8 cellular contexts compared by ENCODE assay signal in the genomic region with DNA sequence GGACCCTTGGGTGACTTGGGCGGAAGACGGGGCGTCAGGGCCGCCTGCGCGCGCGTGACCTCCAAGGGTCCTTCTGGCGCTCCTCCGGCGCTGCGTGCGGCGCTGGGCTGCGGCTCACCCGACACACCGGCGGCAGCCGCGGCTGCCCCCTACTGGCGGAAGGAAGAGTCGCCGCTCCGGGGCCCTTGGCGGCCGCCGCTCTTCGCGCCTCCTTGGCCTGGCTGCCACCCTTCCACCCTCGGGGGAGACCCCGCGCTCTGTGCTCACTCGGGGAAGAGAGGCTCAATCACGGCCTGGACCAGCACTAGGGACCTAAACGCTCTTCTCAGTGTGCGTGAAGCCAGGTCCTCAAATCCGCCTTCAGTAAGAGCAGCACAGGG.
A peak's percentile ranks its signal among the peaks of the same experiment; 100 is the strongest.
DNase-seq lines count a peak whose midpoint lies in the region; ATAC-seq and TF ChIP-seq lines count a peak whose summit lies in the region.

No MANE protein-coding gene starts in this region.

- no peak overlapping the region for H3K27ac ChIP-seq in AG04450 (ENCODE audit: low read depth, low read length)
- no peak overlapping the region for H3K27ac ChIP-seq in Panc1 (ENCODE audit: low read length)
- no peak overlapping the region for H3K27ac ChIP-seq in adrenal gland
- no peak overlapping the region for H3K27ac ChIP-seq in gastrocnemius medialis

- TF ChIP-seq CTCF in AG04450 (IDR thresholded peaks at IDR 0.05; ENCODE audit: low read depth, low read length): peak; percentile 54
- TF ChIP-seq CTCF in Panc1 (IDR thresholded peaks at IDR 0.05): peak; percentile 85
- TF ChIP-seq CTCF in adrenal gland (IDR thresholded peaks at IDR 0.05): peak in 5 of 6 experiments; percentile 13 to 71 (median 41)
- TF ChIP-seq CTCF in gastrocnemius medialis (IDR thresholded peaks at IDR 0.05 in 4 of 5, conservative IDR thresholded peaks at IDR 0.05 in 1 of 5): peak in 3 of 5 experiments; percentile 6 to 20 (median 16)

- intact Hi-C loops in Panc1 (cut with micrococcal nuclease; ENCODE audit: unreplicated experiment): loop anchor here (10.0 kb wide), 1 partner anchor 1759 kb away; no protein-coding TSS in a partner anchor
- intact Hi-C loops in adrenal gland (cut with DNase I): no loop called here
- intact Hi-C loops in gastrocnemius medialis (cut with DNase I; ENCODE audit: low total_unique reads): no loop called here

- H3K9me3 ChIP-seq in AG04450 (ENCODE audit: control insufficient read depth, insufficient read depth, low read length) (no peaks in the 10 kb centered on the region), Panc1 (ENCODE audit: control insufficient read depth, insufficient read depth, low read depth, low read length) (no peaks in the 10 kb centered on the region), adrenal gland (replicated peaks in 1 of 3) (no peaks in the 10 kb centered on the region), gastrocnemius medialis (no peaks in the 10 kb centered on the region)

- in situ Hi-C loops in Panc1 (cut with HindIII; ENCODE audit: low pct_unique_long_range_greater_than_20kb, low sequenced_read_pairs): no loop called here
- in situ Hi-C loops in gastrocnemius medialis (cut with MboI; ENCODE audit: low sequenced_read_pairs in 4 of 4): loop anchor here in 1 of 4 donors (25.0 kb wide), 1 partner anchor 1646 kb away; no protein-coding TSS in a partner anchor

- H3K27me3 ChIP-seq in AG04450 (ENCODE audit: control insufficient read depth, insufficient read depth, low read length) (peaks cover 17% of the 10 kb centered on the region), Panc1 (ENCODE audit: control insufficient read depth, insufficient read depth, low read length) (peaks cover 18% of the 10 kb centered on the region), adrenal gland (no peaks in the 10 kb centered on the region), gastrocnemius medialis (peaks cover 14 to 32% (median 24%) of the 10 kb centered on the region in 3 donors)

- H3K4me1 ChIP-seq in Panc1 (ENCODE audit: control insufficient read depth, insufficient read depth, low read length): no peaks in the 10 kb centered on the region; the same call in 1 of the 2 replicates
- H3K4me1 ChIP-seq in adrenal gland (replicated peaks in 1 of 2): peaks cover 0 to 11% of the 10 kb centered on the region in 2 donors
- H3K4me1 ChIP-seq in gastrocnemius medialis: peaks cover 6 to 11% of the 10 kb centered on the region in 2 donors

- peak overlapping the region; percentile 46 for H3K4me3 ChIP-seq in AG04450 (ENCODE audit: low read depth, low read length)
- peak overlapping the region; percentile 35 to 70 for H3K4me3 ChIP-seq in Panc1 (ENCODE audit: low read depth in 2 of 2, low read length in 2 of 2)
- H3K4me3 ChIP-seq in adrenal gland: peak overlapping the region in 2 of 4 donors; percentile 0 to 60
- peak overlapping the region; percentile 61 for H3K4me3 ChIP-seq in iPS-11a (ENCODE audit: low read depth, low read length)
- peak overlapping the region; percentile 35 to 53 (median 45) for H3K4me3 ChIP-seq in gastrocnemius medialis

- no TSS peak for BruUV-seq in Panc1 (replicated peaks; lab: Mats Ljungman, UMichigan)

- WGBS in adrenal gland, 4 donors: 6 to 17% (median 11%) methylated on average over 7 to 37 of the region's 37 CpGs

- POLR2A ChIA-PET in AG04450 (lab: Yijun Ruan, JAX) (no interaction called here), Panc1 (lab: Charles Lee) (no interaction called here)

- CTCF ChIA-PET in AG04450 (lab: Charles Lee) (interaction anchor here (0.5 to 2.6 kb wide), 15 partner anchors 10 to 1713 kb away, joined by 3 to 32 read pairs (median 4); no protein-coding TSS in a partner anchor), Panc1 (lab: Charles Lee) (interaction anchor here (0.6 to 0.9 kb wide), 4 partner anchors 119 to 1655 kb away, joined by 3 to 5 read pairs (median 4); no protein-coding TSS in a partner anchor)

- ATAC-seq in GM18867 (IDR thresholded peaks at IDR 0.05; ENCODE audit: unreplicated experiment) (peak; percentile 92), HG03095 (IDR thresholded peaks at IDR 0.05; ENCODE audit: unreplicated experiment) (peak; percentile 76), Panc1 (peak; percentile 91), gastrocnemius medialis (peak; percentile 39 to 62)

- no peaks in the 10 kb centered on the region for H3K36me3 ChIP-seq in Panc1 (ENCODE audit: control insufficient read depth, insufficient read depth, low read length)
- no peaks in the 10 kb centered on the region for H3K36me3 ChIP-seq in adrenal gland (replicated peaks in 1 of 2)
- no peaks in the 10 kb centered on the region for H3K36me3 ChIP-seq in gastrocnemius medialis

- DNase-seq in AG04450 (ENCODE audit: low read depth, low spot score) (no peak), Panc1 (ENCODE audit: low read depth, low spot score) (no peak), adrenal gland (peak; percentile 16 to 66 (median 48)), gastrocnemius medialis (no peak), NCI-H2196 treated with DMSO at 0.1 percent for 48 hours (lab: John Stamatoyannopoulos, UW; ENCODE audit: unreplicated experiment) (no peak)

- TF ChIP-seq POLR2A in adrenal gland (IDR thresholded peaks at IDR 0.05) (no peak), gastrocnemius medialis (IDR thresholded peaks at IDR 0.05) (no peak)

Comparison
In these comparisons a context has a peak if more than half of its experiments do, and no peak if none do; other contexts are left out.
1. DNase-seq: peak in adrenal gland (7 of 7); none in AG04450 (single experiment), Panc1 (single experiment), gastrocnemius medialis (0 of 2) and NCI-H2196 treated with DMSO at 0.1 percent for 48 hours (single experiment).
2. CTCF ChIP-seq: peak in every context shown above with its lines; median percentile 85 in Panc1; 54 in AG04450; 41 in adrenal gland; 16 in gastrocnemius medialis.
3. Peak in every context shown above with its lines, with median percentiles within 50 percentile points of each other: ATAC-seq.